Comparison of ENCODE assay signal across 8 cellular contexts in genomic region chr11:27472398-27473016, GRCh38. TPM values are rescaled to one million over a fixed set of nuclear protein-coding genes. Genes with fewer than 3 reads are reported as not detected.
DNase-seq lines count a peak whose midpoint lies in the region; ATAC-seq and TF ChIP-seq lines count a peak whose summit lies in the region.

TSS of gene LGR4 (minus strand) at chr11:27472790. CDS start at chr11:27472302, 488 bp downstream.

- peak in 1 of 2 donors; percentile 92 for TF ChIP-seq EP300 in tibial nerve (IDR thresholded peaks at IDR 0.05)

- no peaks in the 10 kb centered on the region for H3K9me3 ChIP-seq in adrenal gland (replicated peaks in 1 of 3)
- H3K9me3 ChIP-seq in heart left ventricle: no peaks in the 10 kb centered on the region
- no peaks in the 10 kb centered on the region for H3K9me3 ChIP-seq in parathyroid adenoma (ENCODE audit: control insufficient read depth, low read length)
- no peaks in the 10 kb centered on the region for H3K9me3 ChIP-seq in tibial nerve

- peaks cover 21 to 42% of the 10 kb centered on the region in 2 donors for H3K4me1 ChIP-seq in adrenal gland (replicated peaks in 1 of 2)
- peaks cover 0 to 39% (median 20%) of the 10 kb centered on the region in 12 donors for H3K4me1 ChIP-seq in heart left ventricle
- H3K4me1 ChIP-seq in parathyroid adenoma: no peaks in the 10 kb centered on the region
- peaks cover 0 to 39% (median 8%) of the 10 kb centered on the region in 4 donors for H3K4me1 ChIP-seq in tibial nerve

- peak; percentile 75 for ATAC-seq in HG02623 (IDR thresholded peaks at IDR 0.05; ENCODE audit: unreplicated experiment)
- peak; percentile 97 to 99 (median 98) for ATAC-seq in heart left ventricle

- H3K4me3 ChIP-seq in adrenal gland (peak within 1 kb of the TSS; percentile 54 to 93 (median 66)), heart left ventricle (peak within 1 kb of the TSS; percentile 55 to 99 (median 79)), parathyroid adenoma (ENCODE audit: low read depth, low read length) (peak within 1 kb of the TSS; percentile 70), tibial nerve (peak within 1 kb of the TSS; percentile 68 to 83 (median 76))

- intact Hi-C loops in adrenal gland (cut with DNase I) (loop anchor here in 1 of 2 donors (10.0 kb wide), 1 partner anchor 98 kb away; no protein-coding TSS in a partner anchor), heart left ventricle (cut with DNase I) (loop anchor here in 8 of 10 donors (2.0 to 10.0 kb wide), 6 partner anchors 34 to 108 kb away; partner anchors contain the start of genes CCDC34 (in 3 of the 8) and LIN7C (in 1 of the 8))

- no peaks in the 10 kb centered on the region for H3K79me2 ChIP-seq in parathyroid adenoma

- 0 to 5% (median 0%) methylated on average over 18 to 56 of the region's 57 CpGs for WGBS in adrenal gland, 4 donors
- WGBS in heart left ventricle, 4 donors: 0 to 1% (median 0%) methylated on average over 39 to 57 of the region's 57 CpGs
- WGBS in tibial nerve, 2 donors: 1 to 2% methylated on average over 25 to 50 of the region's 57 CpGs

- H2AFZ ChIP-seq in parathyroid adenoma: peak within 1 kb of the TSS; percentile 86

- TF ChIP-seq POLR2A in adrenal gland (IDR thresholded peaks at IDR 0.05): peak; percentile 60 to 98
- TF ChIP-seq POLR2A in heart left ventricle (IDR thresholded peaks at IDR 0.05): peak in 1 of 2 donors; percentile 83
- peak; percentile 45 to 84 for TF ChIP-seq POLR2A in tibial nerve (IDR thresholded peaks at IDR 0.05)

- peak within 1 kb of the TSS; percentile 77 to 95 (median 88) for H3K27ac ChIP-seq in adrenal gland
- peak within 1 kb of the TSS; percentile 69 to 93 (median 90) for H3K27ac ChIP-seq in heart left ventricle
- peak within 1 kb of the TSS; percentile 53 for H3K27ac ChIP-seq in parathyroid adenoma
- peak within 1 kb of the TSS; percentile 65 to 92 (median 81) for H3K27ac ChIP-seq in tibial nerve

- no peak within 1 kb of the TSS for H3K9ac ChIP-seq in parathyroid adenoma

- TF ChIP-seq CTCF in adrenal gland (IDR thresholded peaks at IDR 0.05): no peak
- no peak for TF ChIP-seq CTCF in heart left ventricle (IDR thresholded peaks at IDR 0.05)
- TF ChIP-seq CTCF in parathyroid adenoma (IDR thresholded peaks at IDR 0.05): no peak
- TF ChIP-seq CTCF in tibial nerve (IDR thresholded peaks at IDR 0.05): no peak

- H3K27me3 ChIP-seq in adrenal gland (no peaks in the 10 kb centered on the region), heart left ventricle (no peaks in the 10 kb centered on the region), parathyroid adenoma (ENCODE audit: control insufficient read depth, insufficient read depth, low read length) (no peaks in the 10 kb centered on the region), tibial nerve (no peaks in the 10 kb centered on the region)

- no peaks in the 10 kb centered on the region for H3K36me3 ChIP-seq in adrenal gland (replicated peaks in 1 of 2)
- H3K36me3 ChIP-seq in heart left ventricle: no peaks in the 10 kb centered on the region
- no peaks in the 10 kb centered on the region for H3K36me3 ChIP-seq in parathyroid adenoma (ENCODE audit: control insufficient read depth, insufficient read depth, low read length)
- H3K36me3 ChIP-seq in tibial nerve: no peaks in the 10 kb centered on the region

- DNase-seq in GM04503 (ENCODE audit: low read depth): peak; percentile 70
- peak; percentile 86 to 95 (median 90) for DNase-seq in NCI-H1417 (lab: John Stamatoyannopoulos, UW)
- peak; percentile 65 for DNase-seq in T follicular helper cell (ENCODE audit: low read depth)
- peak; percentile 93 to 99 (median 98) for DNase-seq in adrenal gland
- peak; percentile 92 to 96 (median 94) for DNase-seq in heart left ventricle
- peak; percentile 81 to 89 for DNase-seq in tibial nerve (ENCODE audit: low spot score in 2 of 2)

- peak within 1 kb of the TSS; percentile 73 for H3K4me2 ChIP-seq in parathyroid adenoma (ENCODE audit: low read length)

RNA-seq across cellular contexts. Expression of gene LGR4, which starts in this region (rescaled TPM):
- 10 to 100 TPM; 17.3 to 78.3 (median 44.6) TPM for total RNA-seq in adrenal gland
- polyA plus RNA-seq in adrenal gland: 10 to 100 TPM in 1 of 3 donors, 1 to 10 TPM in 2; 7.3 to 36.8 (median 9.9) TPM
- 10 to 100 TPM; 15.5 to 39.1 (median 28.8) TPM for total RNA-seq in heart left ventricle
- polyA plus RNA-seq in heart left ventricle: 10 to 100 TPM in 1 of 2 donors, 1 to 10 TPM in 1; 7.4 to 12.3 TPM
- 10 to 100 TPM; 26.5 to 51.3 (median 31.9) TPM for total RNA-seq in tibial nerve

Comparison
In these comparisons a context has a peak if more than half of its experiments do, and no peak if none do; other contexts are left out.
1. Peak in every context shown above with its lines: DNase-seq, ATAC-seq, H3K4me3 ChIP-seq and H3K27ac ChIP-seq.